In genomic region chr13:19633340-19634128, GRCh38 we compare ENCODE assay signal across 1 cellular context.
TF ChIP-seq lines count a peak whose summit lies in the region.

Gene MPHOSPH8, plus strand, starts transcription at chr13:19633659. Its CDS starts 90 bp downstream, at chr13:19633749.

TF ChIP-seq in GM12878, 131 proteins besides CTCF, POLR2A, EP300 and RAD21 (continued from another document):
- TF ChIP-seq PRDM15 (CRISPR knock-in tag; IDR thresholded peaks at IDR 0.05) (no peak), ZNF274 (IDR thresholded peaks at IDR 0.05; ENCODE audit: insufficient read depth, insufficient read length) (no peak)
